ENCODE assay signal across 1 cellular context in the genomic region with DNA sequence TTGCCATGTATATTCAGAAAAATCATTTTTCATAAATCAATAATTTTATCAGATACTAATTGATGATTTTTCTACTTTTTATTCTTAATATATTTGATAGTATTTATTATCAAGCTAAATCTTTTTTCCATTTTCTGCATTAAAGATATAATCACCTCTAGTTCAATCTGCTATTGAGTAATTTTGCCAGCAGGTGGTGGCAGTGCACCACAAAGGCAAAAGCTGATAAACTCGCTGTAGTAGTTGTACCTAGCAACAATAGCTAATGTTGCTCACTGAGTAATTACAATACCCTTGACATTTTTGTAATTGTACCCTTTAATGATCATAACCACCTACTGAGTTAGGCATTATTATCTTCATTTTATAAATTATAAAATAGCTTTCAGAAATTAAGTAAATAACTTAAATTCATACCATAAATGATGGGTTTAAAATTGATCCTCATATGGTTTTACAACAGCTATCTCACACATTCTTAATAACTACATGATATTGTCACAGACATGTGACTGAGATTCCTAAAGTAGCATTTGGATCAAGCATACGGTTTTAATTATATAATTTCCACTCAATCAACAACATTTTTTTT.
TF ChIP-seq lines count a peak whose summit lies in the region.

No MANE protein-coding gene starts in this region.

TF ChIP-seq in HepG2, 621 proteins besides CTCF, POLR2A, EP300 and RAD21 (continued from another document and continues in another):
- TF ChIP-seq, protein P1, sequence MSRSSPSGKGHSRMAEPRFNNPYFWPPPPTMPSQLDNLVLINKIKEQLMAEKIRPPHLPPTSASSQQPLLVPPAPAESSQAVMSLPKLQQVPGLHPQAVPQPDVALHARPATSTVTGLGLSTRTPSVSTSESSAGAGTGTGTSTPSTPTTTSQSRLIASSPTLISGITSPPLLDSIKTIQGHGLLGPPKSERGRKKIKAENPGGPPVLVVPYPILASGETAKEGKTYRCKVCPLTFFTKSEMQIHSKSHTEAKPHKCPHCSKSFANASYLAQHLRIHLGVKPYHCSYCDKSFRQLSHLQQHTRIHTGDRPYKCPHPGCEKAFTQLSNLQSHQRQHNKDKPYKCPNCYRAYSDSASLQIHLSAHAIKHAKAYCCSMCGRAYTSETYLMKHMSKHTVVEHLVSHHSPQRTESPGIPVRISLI (CRISPR knock-in tag; IDR thresholded peaks at IDR 0.05; ENCODE audit: borderline replicate concordance) = no peak
- TF ChIP-seq NFYB (CRISPR knock-in tag; IDR thresholded peaks at IDR 0.05) (no peak), HOXA3 (CRISPR knock-in tag; IDR thresholded peaks at IDR 0.05) (no peak), ZBTB8A (CRISPR knock-in tag; IDR thresholded peaks at IDR 0.05; ENCODE audit: borderline replicate concordance, low read depth) (no peak), ZNF136 (CRISPR knock-in tag; IDR thresholded peaks at IDR 0.05; ENCODE audit: low read depth) (no peak), DPF2 (CRISPR knock-in tag; IDR thresholded peaks at IDR 0.05; ENCODE audit: borderline replicate concordance, low read depth) (no peak), CCDC6 (CRISPR knock-in tag; IDR thresholded peaks at IDR 0.05) (no peak), BRCA1 (CRISPR knock-in tag; IDR thresholded peaks at IDR 0.05) (no peak), SETDB1 (CRISPR knock-in tag; IDR thresholded peaks at IDR 0.05; ENCODE audit: borderline replicate concordance) (no peak), FOXK1 (CRISPR knock-in tag; IDR thresholded peaks at IDR 0.05; ENCODE audit: borderline replicate concordance, low read depth) (no peak), CENPX (CRISPR knock-in tag; IDR thresholded peaks at IDR 0.05) (no peak), RARG (CRISPR knock-in tag; IDR thresholded peaks at IDR 0.05; ENCODE audit: low read depth) (no peak), NFKB2 (CRISPR knock-in tag; IDR thresholded peaks at IDR 0.05; ENCODE audit: borderline replicate concordance) (no peak), ARNT (IDR thresholded peaks at IDR 0.05) (no peak), ZNF570 (CRISPR knock-in tag; IDR thresholded peaks at IDR 0.05; ENCODE audit: borderline replicate concordance) (no peak), PPARG (CRISPR knock-in tag; conservative IDR thresholded peaks at IDR 0.05) (0 out of 2 replicates have a peak, but pooled peaks have one; percentile 16), MEF2D (CRISPR knock-in tag; IDR thresholded peaks at IDR 0.05) (no peak)
- TF ChIP-seq, protein P2, sequence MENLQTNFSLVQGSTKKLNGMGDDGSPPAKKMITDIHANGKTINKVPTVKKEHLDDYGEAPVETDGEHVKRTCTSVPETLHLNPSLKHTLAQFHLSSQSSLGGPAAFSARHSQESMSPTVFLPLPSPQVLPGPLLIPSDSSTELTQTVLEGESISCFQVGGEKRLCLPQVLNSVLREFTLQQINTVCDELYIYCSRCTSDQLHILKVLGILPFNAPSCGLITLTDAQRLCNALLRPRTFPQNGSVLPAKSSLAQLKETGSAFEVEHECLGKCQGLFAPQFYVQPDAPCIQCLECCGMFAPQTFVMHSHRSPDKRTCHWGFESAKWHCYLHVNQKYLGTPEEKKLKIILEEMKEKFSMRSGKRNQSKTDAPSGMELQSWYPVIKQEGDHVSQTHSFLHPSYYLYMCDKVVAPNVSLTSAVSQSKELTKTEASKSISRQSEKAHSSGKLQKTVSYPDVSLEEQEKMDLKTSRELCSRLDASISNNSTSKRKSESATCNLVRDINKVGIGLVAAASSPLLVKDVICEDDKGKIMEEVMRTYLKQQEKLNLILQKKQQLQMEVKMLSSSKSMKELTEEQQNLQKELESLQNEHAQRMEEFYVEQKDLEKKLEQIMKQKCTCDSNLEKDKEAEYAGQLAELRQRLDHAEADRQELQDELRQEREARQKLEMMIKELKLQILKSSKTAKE (CRISPR knock-in tag; IDR thresholded peaks at IDR 0.05; ENCODE audit: borderline replicate concordance) = no peak
- TF ChIP-seq, protein P3, sequence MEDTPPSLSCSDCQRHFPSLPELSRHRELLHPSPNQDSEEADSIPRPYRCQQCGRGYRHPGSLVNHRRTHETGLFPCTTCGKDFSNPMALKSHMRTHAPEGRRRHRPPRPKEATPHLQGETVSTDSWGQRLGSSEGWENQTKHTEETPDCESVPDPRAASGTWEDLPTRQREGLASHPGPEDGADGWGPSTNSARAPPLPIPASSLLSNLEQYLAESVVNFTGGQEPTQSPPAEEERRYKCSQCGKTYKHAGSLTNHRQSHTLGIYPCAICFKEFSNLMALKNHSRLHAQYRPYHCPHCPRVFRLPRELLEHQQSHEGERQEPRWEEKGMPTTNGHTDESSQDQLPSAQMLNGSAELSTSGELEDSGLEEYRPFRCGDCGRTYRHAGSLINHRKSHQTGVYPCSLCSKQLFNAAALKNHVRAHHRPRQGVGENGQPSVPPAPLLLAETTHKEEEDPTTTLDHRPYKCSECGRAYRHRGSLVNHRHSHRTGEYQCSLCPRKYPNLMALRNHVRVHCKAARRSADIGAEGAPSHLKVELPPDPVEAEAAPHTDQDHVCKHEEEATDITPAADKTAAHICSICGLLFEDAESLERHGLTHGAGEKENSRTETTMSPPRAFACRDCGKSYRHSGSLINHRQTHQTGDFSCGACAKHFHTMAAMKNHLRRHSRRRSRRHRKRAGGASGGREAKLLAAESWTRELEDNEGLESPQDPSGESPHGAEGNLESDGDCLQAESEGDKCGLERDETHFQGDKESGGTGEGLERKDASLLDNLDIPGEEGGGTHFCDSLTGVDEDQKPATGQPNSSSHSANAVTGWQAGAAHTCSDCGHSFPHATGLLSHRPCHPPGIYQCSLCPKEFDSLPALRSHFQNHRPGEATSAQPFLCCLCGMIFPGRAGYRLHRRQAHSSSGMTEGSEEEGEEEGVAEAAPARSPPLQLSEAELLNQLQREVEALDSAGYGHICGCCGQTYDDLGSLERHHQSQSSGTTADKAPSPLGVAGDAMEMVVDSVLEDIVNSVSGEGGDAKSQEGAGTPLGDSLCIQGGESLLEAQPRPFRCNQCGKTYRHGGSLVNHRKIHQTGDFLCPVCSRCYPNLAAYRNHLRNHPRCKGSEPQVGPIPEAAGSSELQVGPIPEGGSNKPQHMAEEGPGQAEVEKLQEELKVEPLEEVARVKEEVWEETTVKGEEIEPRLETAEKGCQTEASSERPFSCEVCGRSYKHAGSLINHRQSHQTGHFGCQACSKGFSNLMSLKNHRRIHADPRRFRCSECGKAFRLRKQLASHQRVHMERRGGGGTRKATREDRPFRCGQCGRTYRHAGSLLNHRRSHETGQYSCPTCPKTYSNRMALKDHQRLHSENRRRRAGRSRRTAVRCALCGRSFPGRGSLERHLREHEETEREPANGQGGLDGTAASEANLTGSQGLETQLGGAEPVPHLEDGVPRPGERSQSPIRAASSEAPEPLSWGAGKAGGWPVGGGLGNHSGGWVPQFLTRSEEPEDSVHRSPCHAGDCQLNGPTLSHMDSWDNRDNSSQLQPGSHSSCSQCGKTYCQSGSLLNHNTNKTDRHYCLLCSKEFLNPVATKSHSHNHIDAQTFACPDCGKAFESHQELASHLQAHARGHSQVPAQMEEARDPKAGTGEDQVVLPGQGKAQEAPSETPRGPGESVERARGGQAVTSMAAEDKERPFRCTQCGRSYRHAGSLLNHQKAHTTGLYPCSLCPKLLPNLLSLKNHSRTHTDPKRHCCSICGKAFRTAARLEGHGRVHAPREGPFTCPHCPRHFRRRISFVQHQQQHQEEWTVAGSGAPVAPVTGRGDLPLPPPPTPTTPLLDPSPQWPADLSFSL (CRISPR knock-in tag; IDR thresholded peaks at IDR 0.05) = no peak
- TF ChIP-seq, protein P4, sequence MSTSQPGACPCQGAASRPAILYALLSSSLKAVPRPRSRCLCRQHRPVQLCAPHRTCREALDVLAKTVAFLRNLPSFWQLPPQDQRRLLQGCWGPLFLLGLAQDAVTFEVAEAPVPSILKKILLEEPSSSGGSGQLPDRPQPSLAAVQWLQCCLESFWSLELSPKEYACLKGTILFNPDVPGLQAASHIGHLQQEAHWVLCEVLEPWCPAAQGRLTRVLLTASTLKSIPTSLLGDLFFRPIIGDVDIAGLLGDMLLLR (CRISPR knock-in tag; IDR thresholded peaks at IDR 0.05) = no peak
- TF ChIP-seq, protein P5, sequence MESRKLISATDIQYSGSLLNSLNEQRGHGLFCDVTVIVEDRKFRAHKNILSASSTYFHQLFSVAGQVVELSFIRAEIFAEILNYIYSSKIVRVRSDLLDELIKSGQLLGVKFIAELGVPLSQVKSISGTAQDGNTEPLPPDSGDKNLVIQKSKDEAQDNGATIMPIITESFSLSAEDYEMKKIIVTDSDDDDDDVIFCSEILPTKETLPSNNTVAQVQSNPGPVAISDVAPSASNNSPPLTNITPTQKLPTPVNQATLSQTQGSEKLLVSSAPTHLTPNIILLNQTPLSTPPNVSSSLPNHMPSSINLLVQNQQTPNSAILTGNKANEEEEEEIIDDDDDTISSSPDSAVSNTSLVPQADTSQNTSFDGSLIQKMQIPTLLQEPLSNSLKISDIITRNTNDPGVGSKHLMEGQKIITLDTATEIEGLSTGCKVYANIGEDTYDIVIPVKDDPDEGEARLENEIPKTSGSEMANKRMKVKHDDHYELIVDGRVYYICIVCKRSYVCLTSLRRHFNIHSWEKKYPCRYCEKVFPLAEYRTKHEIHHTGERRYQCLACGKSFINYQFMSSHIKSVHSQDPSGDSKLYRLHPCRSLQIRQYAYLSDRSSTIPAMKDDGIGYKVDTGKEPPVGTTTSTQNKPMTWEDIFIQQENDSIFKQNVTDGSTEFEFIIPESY (CRISPR knock-in tag; IDR thresholded peaks at IDR 0.05) = no peak
- TF ChIP-seq, protein P6, sequence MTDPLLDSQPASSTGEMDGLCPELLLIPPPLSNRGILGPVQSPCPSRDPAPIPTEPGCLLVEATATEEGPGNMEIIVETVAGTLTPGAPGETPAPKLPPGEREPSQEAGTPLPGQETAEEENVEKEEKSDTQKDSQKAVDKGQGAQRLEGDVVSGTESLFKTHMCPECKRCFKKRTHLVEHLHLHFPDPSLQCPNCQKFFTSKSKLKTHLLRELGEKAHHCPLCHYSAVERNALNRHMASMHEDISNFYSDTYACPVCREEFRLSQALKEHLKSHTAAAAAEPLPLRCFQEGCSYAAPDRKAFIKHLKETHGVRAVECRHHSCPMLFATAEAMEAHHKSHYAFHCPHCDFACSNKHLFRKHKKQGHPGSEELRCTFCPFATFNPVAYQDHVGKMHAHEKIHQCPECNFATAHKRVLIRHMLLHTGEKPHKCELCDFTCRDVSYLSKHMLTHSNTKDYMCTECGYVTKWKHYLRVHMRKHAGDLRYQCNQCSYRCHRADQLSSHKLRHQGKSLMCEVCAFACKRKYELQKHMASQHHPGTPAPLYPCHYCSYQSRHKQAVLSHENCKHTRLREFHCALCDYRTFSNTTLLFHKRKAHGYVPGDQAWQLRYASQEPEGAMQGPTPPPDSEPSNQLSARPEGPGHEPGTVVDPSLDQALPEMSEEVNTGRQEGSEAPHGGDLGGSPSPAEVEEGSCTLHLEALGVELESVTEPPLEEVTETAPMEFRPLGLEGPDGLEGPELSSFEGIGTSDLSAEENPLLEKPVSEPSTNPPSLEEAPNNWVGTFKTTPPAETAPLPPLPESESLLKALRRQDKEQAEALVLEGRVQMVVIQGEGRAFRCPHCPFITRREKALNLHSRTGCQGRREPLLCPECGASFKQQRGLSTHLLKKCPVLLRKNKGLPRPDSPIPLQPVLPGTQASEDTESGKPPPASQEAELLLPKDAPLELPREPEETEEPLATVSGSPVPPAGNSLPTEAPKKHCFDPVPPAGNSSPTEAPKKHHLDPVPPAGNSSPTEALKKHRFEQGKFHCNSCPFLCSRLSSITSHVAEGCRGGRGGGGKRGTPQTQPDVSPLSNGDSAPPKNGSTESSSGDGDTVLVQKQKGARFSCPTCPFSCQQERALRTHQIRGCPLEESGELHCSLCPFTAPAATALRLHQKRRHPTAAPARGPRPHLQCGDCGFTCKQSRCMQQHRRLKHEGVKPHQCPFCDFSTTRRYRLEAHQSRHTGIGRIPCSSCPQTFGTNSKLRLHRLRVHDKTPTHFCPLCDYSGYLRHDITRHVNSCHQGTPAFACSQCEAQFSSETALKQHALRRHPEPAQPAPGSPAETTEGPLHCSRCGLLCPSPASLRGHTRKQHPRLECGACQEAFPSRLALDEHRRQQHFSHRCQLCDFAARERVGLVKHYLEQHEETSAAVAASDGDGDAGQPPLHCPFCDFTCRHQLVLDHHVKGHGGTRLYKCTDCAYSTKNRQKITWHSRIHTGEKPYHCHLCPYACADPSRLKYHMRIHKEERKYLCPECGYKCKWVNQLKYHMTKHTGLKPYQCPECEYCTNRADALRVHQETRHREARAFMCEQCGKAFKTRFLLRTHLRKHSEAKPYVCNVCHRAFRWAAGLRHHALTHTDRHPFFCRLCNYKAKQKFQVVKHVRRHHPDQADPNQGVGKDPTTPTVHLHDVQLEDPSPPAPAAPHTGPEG (CRISPR knock-in tag; IDR thresholded peaks at IDR 0.05) = no peak
- TF ChIP-seq, protein P7, sequence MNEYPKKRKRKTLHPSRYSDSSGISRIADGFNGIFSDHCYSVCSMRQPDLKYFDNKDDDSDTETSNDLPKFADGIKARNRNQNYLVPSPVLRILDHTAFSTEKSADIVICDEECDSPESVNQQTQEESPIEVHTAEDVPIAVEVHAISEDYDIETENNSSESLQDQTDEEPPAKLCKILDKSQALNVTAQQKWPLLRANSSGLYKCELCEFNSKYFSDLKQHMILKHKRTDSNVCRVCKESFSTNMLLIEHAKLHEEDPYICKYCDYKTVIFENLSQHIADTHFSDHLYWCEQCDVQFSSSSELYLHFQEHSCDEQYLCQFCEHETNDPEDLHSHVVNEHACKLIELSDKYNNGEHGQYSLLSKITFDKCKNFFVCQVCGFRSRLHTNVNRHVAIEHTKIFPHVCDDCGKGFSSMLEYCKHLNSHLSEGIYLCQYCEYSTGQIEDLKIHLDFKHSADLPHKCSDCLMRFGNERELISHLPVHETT (CRISPR knock-in tag; conservative IDR thresholded peaks at IDR 0.05) = no peak
- TF ChIP-seq, protein P8, sequence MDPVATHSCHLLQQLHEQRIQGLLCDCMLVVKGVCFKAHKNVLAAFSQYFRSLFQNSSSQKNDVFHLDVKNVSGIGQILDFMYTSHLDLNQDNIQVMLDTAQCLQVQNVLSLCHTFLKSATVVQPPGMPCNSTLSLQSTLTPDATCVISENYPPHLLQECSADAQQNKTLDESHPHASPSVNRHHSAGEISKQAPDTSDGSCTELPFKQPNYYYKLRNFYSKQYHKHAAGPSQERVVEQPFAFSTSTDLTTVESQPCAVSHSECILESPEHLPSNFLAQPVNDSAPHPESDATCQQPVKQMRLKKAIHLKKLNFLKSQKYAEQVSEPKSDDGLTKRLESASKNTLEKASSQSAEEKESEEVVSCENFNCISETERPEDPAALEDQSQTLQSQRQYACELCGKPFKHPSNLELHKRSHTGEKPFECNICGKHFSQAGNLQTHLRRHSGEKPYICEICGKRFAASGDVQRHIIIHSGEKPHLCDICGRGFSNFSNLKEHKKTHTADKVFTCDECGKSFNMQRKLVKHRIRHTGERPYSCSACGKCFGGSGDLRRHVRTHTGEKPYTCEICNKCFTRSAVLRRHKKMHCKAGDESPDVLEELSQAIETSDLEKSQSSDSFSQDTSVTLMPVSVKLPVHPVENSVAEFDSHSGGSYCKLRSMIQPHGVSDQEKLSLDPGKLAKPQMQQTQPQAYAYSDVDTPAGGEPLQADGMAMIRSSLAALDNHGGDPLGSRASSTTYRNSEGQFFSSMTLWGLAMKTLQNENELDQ (CRISPR knock-in tag; IDR thresholded peaks at IDR 0.05; ENCODE audit: borderline replicate concordance) = no peak
- TF ChIP-seq, protein P9, sequence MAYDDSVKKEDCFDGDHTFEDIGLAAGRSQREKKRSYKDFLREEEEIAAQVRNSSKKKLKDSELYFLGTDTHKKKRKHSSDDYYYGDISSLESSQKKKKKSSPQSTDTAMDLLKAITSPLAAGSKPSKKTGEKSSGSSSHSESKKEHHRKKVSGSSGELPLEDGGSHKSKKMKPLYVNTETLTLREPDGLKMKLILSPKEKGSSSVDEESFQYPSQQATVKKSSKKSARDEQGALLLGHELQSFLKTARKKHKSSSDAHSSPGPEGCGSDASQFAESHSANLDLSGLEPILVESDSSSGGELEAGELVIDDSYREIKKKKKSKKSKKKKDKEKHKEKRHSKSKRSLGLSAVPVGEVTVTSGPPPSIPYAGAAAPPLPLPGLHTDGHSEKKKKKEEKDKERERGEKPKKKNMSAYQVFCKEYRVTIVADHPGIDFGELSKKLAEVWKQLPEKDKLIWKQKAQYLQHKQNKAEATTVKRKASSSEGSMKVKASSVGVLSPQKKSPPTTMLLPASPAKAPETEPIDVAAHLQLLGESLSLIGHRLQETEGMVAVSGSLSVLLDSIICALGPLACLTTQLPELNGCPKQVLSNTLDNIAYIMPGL (CRISPR knock-in tag; IDR thresholded peaks at IDR 0.05; ENCODE audit: borderline replicate concordance in 1 of 2, low read depth in 1 of 2) = 0 out of 4 replicates have a peak, but pooled peaks of 1 of the 2 experiments have one; percentile 42
